ENCODE assay signal across 1 cellular context in genomic region chr1:9249534-9250335, GRCh38.
TF ChIP-seq lines count a peak whose summit lies in the region.

No MANE protein-coding gene starts in this region.

TF ChIP-seq in HepG2, 621 proteins besides CTCF, POLR2A, EP300 and RAD21 (continued from another document and continues in another):
- TF ChIP-seq ZNF609 (CRISPR knock-in tag; IDR thresholded peaks at IDR 0.05; ENCODE audit: borderline replicate concordance) (peak; percentile 45), CHD4 (IDR thresholded peaks at IDR 0.05; ENCODE audit: borderline replicate concordance, low read length) (peak; percentile 73), NONO (IDR thresholded peaks at IDR 0.05) (no peak), NONO (CRISPR knock-in tag; conservative IDR thresholded peaks at IDR 0.05) (peak; percentile 45; the same call in 1 of the 2 replicates), PHF5A (CRISPR knock-in tag; IDR thresholded peaks at IDR 0.05; ENCODE audit: low read depth, unreplicated experiment) (peak; percentile 24), NAIF1 (CRISPR knock-in tag; IDR thresholded peaks at IDR 0.05; ENCODE audit: borderline replicate concordance) (0 out of 2 replicates have a peak, but pooled peaks have one; percentile 2), ZNF34 (CRISPR knock-in tag; IDR thresholded peaks at IDR 0.05; ENCODE audit: borderline replicate concordance) (peak; percentile 54; the same call in 1 of the 2 replicates), RBAK (CRISPR knock-in tag; IDR thresholded peaks at IDR 0.05) (peak; percentile 54; the same call in 1 of the 2 replicates), ZNF839 (CRISPR knock-in tag; IDR thresholded peaks at IDR 0.05; ENCODE audit: borderline replicate concordance) (peak; percentile 62; the same call in 1 of the 2 replicates), NFKBIZ (CRISPR knock-in tag; IDR thresholded peaks at IDR 0.05) (0 out of 2 replicates have a peak, but pooled peaks have one; percentile 29), DRAP1 (CRISPR knock-in tag; IDR thresholded peaks at IDR 0.05) (peak; percentile 27), ZNF552 (CRISPR knock-in tag; IDR thresholded peaks at IDR 0.05; ENCODE audit: borderline replicate concordance) (0 out of 2 replicates have a peak, but pooled peaks have one; percentile 21), TBL1XR1 (IDR thresholded peaks at IDR 0.05; ENCODE audit: borderline replicate concordance, low read length, partially characterized antibody) (peak; percentile 44), SP5 (CRISPR knock-in tag; IDR thresholded peaks at IDR 0.05; ENCODE audit: borderline replicate concordance, low read depth) (peak; percentile 80), ZNF557 (CRISPR knock-in tag; IDR thresholded peaks at IDR 0.05) (no peak), PLSCR1 (CRISPR knock-in tag; IDR thresholded peaks at IDR 0.05; ENCODE audit: borderline replicate concordance) (no peak), NKX3-1 (CRISPR knock-in tag; IDR thresholded peaks at IDR 0.05) (no peak), ZNF773 (CRISPR knock-in tag; IDR thresholded peaks at IDR 0.05; ENCODE audit: borderline replicate concordance) (no peak), MYPOP (CRISPR knock-in tag; IDR thresholded peaks at IDR 0.05) (0 out of 2 replicates have a peak, but pooled peaks have one; percentile 23), ZNF678 (CRISPR knock-in tag; IDR thresholded peaks at IDR 0.05) (peak; percentile 79), UBTF (CRISPR knock-in tag; IDR thresholded peaks at IDR 0.05) (peak; percentile 69), RORA (CRISPR knock-in tag; IDR thresholded peaks at IDR 0.05) (no peak), ZNF281 (CRISPR knock-in tag; IDR thresholded peaks at IDR 0.05; ENCODE audit: borderline replicate concordance) (peak; percentile 17; the same call in 1 of the 2 replicates), KLF6 (CRISPR knock-in tag; IDR thresholded peaks at IDR 0.05) (0 out of 2 replicates have a peak, but pooled peaks have one; percentile 64), ZNF766 (CRISPR knock-in tag; IDR thresholded peaks at IDR 0.05; ENCODE audit: borderline replicate concordance) (peak; percentile 21; the same call in 1 of the 2 replicates), DMTF1 (CRISPR knock-in tag; IDR thresholded peaks at IDR 0.05) (no peak), ZBTB7B (CRISPR knock-in tag; IDR thresholded peaks at IDR 0.05) (peak; percentile 58), HCFC1 (IDR thresholded peaks at IDR 0.05; ENCODE audit: low read depth, low read length) (no peak), GTF2F1 (IDR thresholded peaks at IDR 0.05; ENCODE audit: low read length) (no peak), ZNF430 (CRISPR knock-in tag; IDR thresholded peaks at IDR 0.05) (peak; percentile 23; the same call in 1 of the 2 replicates), HMGA1 (CRISPR knock-in tag; conservative IDR thresholded peaks at IDR 0.05) (no peak), MAZ (IDR thresholded peaks at IDR 0.05; ENCODE audit: borderline replicate concordance, low read depth, low read length) (no peak), MAZ (CRISPR knock-in tag; IDR thresholded peaks at IDR 0.05; ENCODE audit: low read depth) (no peak; the same call in 1 of the 2 replicates), SNAPC4 (CRISPR knock-in tag; IDR thresholded peaks at IDR 0.05) (no peak; the same call in 1 of the 2 replicates), ZNF329 (CRISPR knock-in tag; IDR thresholded peaks at IDR 0.05; ENCODE audit: low read depth) (peak; percentile 57; the same call in 1 of the 2 replicates), GTF3A (CRISPR knock-in tag; conservative IDR thresholded peaks at IDR 0.05) (no peak), MTA3 (CRISPR knock-in tag; IDR thresholded peaks at IDR 0.05) (no peak), RBM39 (IDR thresholded peaks at IDR 0.05; ENCODE audit: low read depth, low read length, poor library complexity, severe bottlenecking) (peak; percentile 70), NCOA2 (CRISPR knock-in tag; IDR thresholded peaks at IDR 0.05) (peak; percentile 61), ZNF354B (CRISPR knock-in tag; IDR thresholded peaks at IDR 0.05) (peak; percentile 90; the same call in 1 of the 2 replicates), THAP11 (CRISPR knock-in tag; IDR thresholded peaks at IDR 0.05) (peak; percentile 47; the same call in 1 of the 2 replicates)
